Comparison of ENCODE assay signal across 8 cellular contexts in genomic region chr1:108963052-108963686, GRCh38. TPM values are rescaled to one million over a fixed set of nuclear protein-coding genes. Genes with fewer than 3 reads are reported as not detected.
DNase-seq lines count a peak whose midpoint lies in the region; ATAC-seq and TF ChIP-seq lines count a peak whose summit lies in the region.

TSS of gene CLCC1 (minus strand) at chr1:108963484. CDS start at chr1:108950437, 13,047 bp downstream.

- CTCF ChIA-PET in BJ (lab: Yijun Ruan, JAX) = interaction anchor here (1.3 kb wide), 1 partner anchor 82 kb away, joined by 3 read pairs; no protein-coding TSS in a partner anchor

- POLR2A ChIA-PET in BJ (lab: Charles Lee) = no interaction called here

- H3K36me3 ChIP-seq in BJ (ENCODE audit: control insufficient read depth, insufficient read depth, low read length) = no peaks in the 10 kb centered on the region; the same call in 1 of the 2 replicates

- DNase-seq in BJ (ENCODE audit: low read depth) = peak; percentile 53
- DNase-seq in NCI-H69 (lab: John Stamatoyannopoulos, UW) = peak; percentile 92
- peak; percentile 90 for DNase-seq in activated CD4-positive, alpha-beta T cell treated with anti-CD3 and anti-CD28 coated beads, Interleukin-2, amount 50 U/mL, for 1 hour
- peak; percentile 90 for DNase-seq in dedifferentiated amniotic fluid mesenchymal stem cell (ENCODE audit: extremely low spot score)
- DNase-seq in left lobe of liver (ENCODE audit: low spot score) = peak; percentile 95
- peak; percentile 84 for DNase-seq in stimulated activated CD4-positive, alpha-beta T cell treated with anti-CD3 and anti-CD28 coated beads, Interleukin-2, amount 100 ng/mL, for 4 hours (ENCODE audit: low read depth)

- ATAC-seq in GM19324 (IDR thresholded peaks at IDR 0.05; ENCODE audit: low FRiP score, unreplicated experiment) = peak; percentile 93
- peak; percentile 83 for ATAC-seq in HG03469 (IDR thresholded peaks at IDR 0.05; ENCODE audit: unreplicated experiment)
- ATAC-seq in left lobe of liver = peak; percentile 96

- H3K27me3 ChIP-seq in BJ (ENCODE audit: control insufficient read depth, insufficient read depth, low read length) = no peaks in the 10 kb centered on the region

- TF ChIP-seq CTCF in BJ (IDR thresholded peaks at IDR 0.05; ENCODE audit: insufficient read depth, low read depth, low read length) = no peak

- H3K4me3 ChIP-seq in BJ (ENCODE audit: low read depth, low read length) = peak within 1 kb of the TSS; percentile 77

RNA-seq across cellular contexts. Expression of gene CLCC1, which starts in this region (rescaled TPM):
- polyA plus RNA-seq in BJ (2011; rRNA removed) = 28.7 and 38.8 TPM in 2 replicates
- 11.9 and 15.0 TPM in 2 replicates for polyA minus RNA-seq in BJ (2011; rRNA and poly(A)+ RNA removed)
- total RNA-seq in left lobe of liver = 17.7 TPM

Comparison
In these comparisons a context has a peak if more than half of its experiments do, and no peak if none do; other contexts are left out.
1. Peak in every context shown above with its lines: DNase-seq, ATAC-seq and H3K4me3 ChIP-seq.